Comparison of ENCODE assay signal across 1 cellular context in genomic region chr5:159209438-159210305, GRCh38.
A peak's percentile ranks its signal among the peaks of the same experiment; 100 is the strongest.
TF ChIP-seq lines count a peak whose summit lies in the region.

A gene with protein sequence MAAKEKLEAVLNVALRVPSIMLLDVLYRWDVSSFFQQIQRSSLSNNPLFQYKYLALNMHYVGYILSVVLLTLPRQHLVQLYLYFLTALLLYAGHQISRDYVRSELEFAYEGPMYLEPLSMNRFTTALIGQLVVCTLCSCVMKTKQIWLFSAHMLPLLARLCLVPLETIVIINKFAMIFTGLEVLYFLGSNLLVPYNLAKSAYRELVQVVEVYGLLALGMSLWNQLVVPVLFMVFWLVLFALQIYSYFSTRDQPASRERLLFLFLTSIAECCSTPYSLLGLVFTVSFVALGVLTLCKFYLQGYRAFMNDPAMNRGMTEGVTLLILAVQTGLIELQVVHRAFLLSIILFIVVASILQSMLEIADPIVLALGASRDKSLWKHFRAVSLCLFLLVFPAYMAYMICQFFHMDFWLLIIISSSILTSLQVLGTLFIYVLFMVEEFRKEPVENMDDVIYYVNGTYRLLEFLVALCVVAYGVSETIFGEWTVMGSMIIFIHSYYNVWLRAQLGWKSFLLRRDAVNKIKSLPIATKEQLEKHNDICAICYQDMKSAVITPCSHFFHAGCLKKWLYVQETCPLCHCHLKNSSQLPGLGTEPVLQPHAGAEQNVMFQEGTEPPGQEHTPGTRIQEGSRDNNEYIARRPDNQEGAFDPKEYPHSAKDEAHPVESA (minus strand): TSS chr5:159209553. CDS start chr5:159203617, 5,936 bp downstream.

TF ChIP-seq in HepG2, 621 proteins besides CTCF, POLR2A, EP300 and RAD21 (continued from another document and continues in another):
- TF ChIP-seq, protein P1, sequence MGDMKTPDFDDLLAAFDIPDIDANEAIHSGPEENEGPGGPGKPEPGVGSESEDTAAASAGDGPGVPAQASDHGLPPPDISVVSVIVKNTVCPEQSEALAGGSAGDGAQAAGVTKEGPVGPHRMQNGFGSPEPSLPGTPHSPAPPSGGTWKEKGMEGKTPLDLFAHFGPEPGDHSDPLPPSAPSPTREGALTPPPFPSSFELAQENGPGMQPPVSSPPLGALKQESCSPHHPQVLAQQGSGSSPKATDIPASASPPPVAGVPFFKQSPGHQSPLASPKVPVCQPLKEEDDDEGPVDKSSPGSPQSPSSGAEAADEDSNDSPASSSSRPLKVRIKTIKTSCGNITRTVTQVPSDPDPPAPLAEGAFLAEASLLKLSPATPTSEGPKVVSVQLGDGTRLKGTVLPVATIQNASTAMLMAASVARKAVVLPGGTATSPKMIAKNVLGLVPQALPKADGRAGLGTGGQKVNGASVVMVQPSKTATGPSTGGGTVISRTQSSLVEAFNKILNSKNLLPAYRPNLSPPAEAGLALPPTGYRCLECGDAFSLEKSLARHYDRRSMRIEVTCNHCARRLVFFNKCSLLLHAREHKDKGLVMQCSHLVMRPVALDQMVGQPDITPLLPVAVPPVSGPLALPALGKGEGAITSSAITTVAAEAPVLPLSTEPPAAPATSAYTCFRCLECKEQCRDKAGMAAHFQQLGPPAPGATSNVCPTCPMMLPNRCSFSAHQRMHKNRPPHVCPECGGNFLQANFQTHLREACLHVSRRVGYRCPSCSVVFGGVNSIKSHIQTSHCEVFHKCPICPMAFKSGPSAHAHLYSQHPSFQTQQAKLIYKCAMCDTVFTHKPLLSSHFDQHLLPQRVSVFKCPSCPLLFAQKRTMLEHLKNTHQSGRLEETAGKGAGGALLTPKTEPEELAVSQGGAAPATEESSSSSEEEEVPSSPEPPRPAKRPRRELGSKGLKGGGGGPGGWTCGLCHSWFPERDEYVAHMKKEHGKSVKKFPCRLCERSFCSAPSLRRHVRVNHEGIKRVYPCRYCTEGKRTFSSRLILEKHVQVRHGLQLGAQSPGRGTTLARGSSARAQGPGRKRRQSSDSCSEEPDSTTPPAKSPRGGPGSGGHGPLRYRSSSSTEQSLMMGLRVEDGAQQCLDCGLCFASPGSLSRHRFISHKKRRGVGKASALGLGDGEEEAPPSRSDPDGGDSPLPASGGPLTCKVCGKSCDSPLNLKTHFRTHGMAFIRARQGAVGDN (CRISPR knock-in tag; IDR thresholded peaks at IDR 0.05) = peak; percentile 97
- TF ChIP-seq BHLHE40 (IDR thresholded peaks at IDR 0.05; ENCODE audit: low read length) (peak; percentile 70), ZNF781 (CRISPR knock-in tag; IDR thresholded peaks at IDR 0.05; ENCODE audit: borderline replicate concordance, not compliant biosample characterization) (peak; percentile 87), ZSCAN12 (CRISPR knock-in tag; IDR thresholded peaks at IDR 0.05) (0 out of 2 replicates have a peak, but pooled peaks have one; percentile 33), ZFP90 (CRISPR knock-in tag; IDR thresholded peaks at IDR 0.05; ENCODE audit: borderline replicate concordance) (peak; percentile 77), SNAPC5 (CRISPR knock-in tag; IDR thresholded peaks at IDR 0.05; ENCODE audit: borderline replicate concordance) (0 out of 2 replicates have a peak, but pooled peaks have one; percentile 19), ZNF616 (CRISPR knock-in tag; IDR thresholded peaks at IDR 0.05; ENCODE audit: low read depth) (peak; percentile 59; the same call in 1 of the 2 replicates), ZNF670 (CRISPR knock-in tag; IDR thresholded peaks at IDR 0.05; ENCODE audit: borderline replicate concordance) (0 out of 2 replicates have a peak, but pooled peaks have one; percentile 43), GMEB2 (CRISPR knock-in tag; IDR thresholded peaks at IDR 0.05; ENCODE audit: low read depth) (no peak), NFYC (CRISPR knock-in tag; IDR thresholded peaks at IDR 0.05) (peak; percentile 28; the same call in 1 of the 2 replicates), ATF5 (CRISPR knock-in tag; IDR thresholded peaks at IDR 0.05; ENCODE audit: low read depth) (no peak), ZNF224 (CRISPR knock-in tag; IDR thresholded peaks at IDR 0.05) (0 out of 2 replicates have a peak, but pooled peaks have one; percentile 46), SNAI1 (CRISPR knock-in tag; IDR thresholded peaks at IDR 0.05; ENCODE audit: borderline replicate concordance) (peak; percentile 61; the same call in 1 of the 2 replicates), DR1 (CRISPR knock-in tag; IDR thresholded peaks at IDR 0.05) (0 out of 2 replicates have a peak, but pooled peaks have one; percentile 40), ELF1 (CRISPR knock-in tag; IDR thresholded peaks at IDR 0.05) (no peak), ARNTL (CRISPR knock-in tag; IDR thresholded peaks at IDR 0.05) (peak; percentile 76), ZNF619 (CRISPR knock-in tag; IDR thresholded peaks at IDR 0.05) (peak; percentile 76; the same call in 1 of the 2 replicates), ZNF766 (CRISPR knock-in tag; IDR thresholded peaks at IDR 0.05; ENCODE audit: borderline replicate concordance) (peak; percentile 91; the same call in 1 of the 2 replicates), RFXANK (CRISPR knock-in tag; IDR thresholded peaks at IDR 0.05) (no peak), SSRP1 (CRISPR knock-in tag; IDR thresholded peaks at IDR 0.05) (peak; percentile 50; the same call in 1 of the 2 replicates), TBX2 (CRISPR knock-in tag; IDR thresholded peaks at IDR 0.05; ENCODE audit: borderline replicate concordance) (peak; percentile 62; the same call in 1 of the 2 replicates), ZNF792 (CRISPR knock-in tag; IDR thresholded peaks at IDR 0.05) (peak; percentile 79), MED13 (CRISPR knock-in tag; IDR thresholded peaks at IDR 0.05) (0 out of 2 replicates have a peak, but pooled peaks have one; percentile 40), ZNF883 (CRISPR knock-in tag; IDR thresholded peaks at IDR 0.05; ENCODE audit: not compliant biosample characterization) (peak; percentile 50), RFX3 (CRISPR knock-in tag; IDR thresholded peaks at IDR 0.05) (no peak), ZNF430 (CRISPR knock-in tag; IDR thresholded peaks at IDR 0.05) (peak; percentile 59; the same call in 1 of the 2 replicates), DNMT3B (CRISPR knock-in tag; conservative IDR thresholded peaks at IDR 0.05) (peak; percentile 66; the same call in 1 of the 2 replicates), ZBTB38 (CRISPR knock-in tag; IDR thresholded peaks at IDR 0.05) (peak; percentile 71; the same call in 1 of the 2 replicates), ZNF558 (CRISPR knock-in tag; IDR thresholded peaks at IDR 0.05; ENCODE audit: borderline replicate concordance) (peak; percentile 81; the same call in 1 of the 2 replicates), CSRNP1 (CRISPR knock-in tag; IDR thresholded peaks at IDR 0.05) (0 out of 2 replicates have a peak, but pooled peaks have one; percentile 27), PITX1 (CRISPR knock-in tag; IDR thresholded peaks at IDR 0.05) (peak; percentile 58), ZSCAN29 (CRISPR knock-in tag; conservative IDR thresholded peaks at IDR 0.05) (peak; percentile 36; the same call in 1 of the 2 replicates), IKZF4 (CRISPR knock-in tag; IDR thresholded peaks at IDR 0.05; ENCODE audit: borderline replicate concordance, low read depth, not compliant biosample characterization) (peak; percentile 64), ZNF672 (CRISPR knock-in tag; IDR thresholded peaks at IDR 0.05) (peak; percentile 22; the same call in 1 of the 2 replicates), NAIF1 (CRISPR knock-in tag; IDR thresholded peaks at IDR 0.05; ENCODE audit: borderline replicate concordance) (no peak), ZNF329 (CRISPR knock-in tag; IDR thresholded peaks at IDR 0.05; ENCODE audit: low read depth) (0 out of 2 replicates have a peak, but pooled peaks have one; percentile 33), GABPB1 (CRISPR knock-in tag; IDR thresholded peaks at IDR 0.05) (peak; percentile 60), ZNF468 (CRISPR knock-in tag; IDR thresholded peaks at IDR 0.05) (peak; percentile 77; the same call in 1 of the 2 replicates)
- TF ChIP-seq, protein P2, sequence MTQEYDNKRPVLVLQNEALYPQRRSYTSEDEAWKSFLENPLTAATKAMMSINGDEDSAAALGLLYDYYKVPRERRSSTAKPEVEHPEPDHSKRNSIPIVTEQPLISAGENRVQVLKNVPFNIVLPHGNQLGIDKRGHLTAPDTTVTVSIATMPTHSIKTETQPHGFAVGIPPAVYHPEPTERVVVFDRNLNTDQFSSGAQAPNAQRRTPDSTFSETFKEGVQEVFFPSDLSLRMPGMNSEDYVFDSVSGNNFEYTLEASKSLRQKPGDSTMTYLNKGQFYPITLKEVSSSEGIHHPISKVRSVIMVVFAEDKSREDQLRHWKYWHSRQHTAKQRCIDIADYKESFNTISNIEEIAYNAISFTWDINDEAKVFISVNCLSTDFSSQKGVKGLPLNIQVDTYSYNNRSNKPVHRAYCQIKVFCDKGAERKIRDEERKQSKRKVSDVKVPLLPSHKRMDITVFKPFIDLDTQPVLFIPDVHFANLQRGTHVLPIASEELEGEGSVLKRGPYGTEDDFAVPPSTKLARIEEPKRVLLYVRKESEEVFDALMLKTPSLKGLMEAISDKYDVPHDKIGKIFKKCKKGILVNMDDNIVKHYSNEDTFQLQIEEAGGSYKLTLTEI (CRISPR knock-in tag; conservative IDR thresholded peaks at IDR 0.05) = no peak
- TF ChIP-seq, protein P3, sequence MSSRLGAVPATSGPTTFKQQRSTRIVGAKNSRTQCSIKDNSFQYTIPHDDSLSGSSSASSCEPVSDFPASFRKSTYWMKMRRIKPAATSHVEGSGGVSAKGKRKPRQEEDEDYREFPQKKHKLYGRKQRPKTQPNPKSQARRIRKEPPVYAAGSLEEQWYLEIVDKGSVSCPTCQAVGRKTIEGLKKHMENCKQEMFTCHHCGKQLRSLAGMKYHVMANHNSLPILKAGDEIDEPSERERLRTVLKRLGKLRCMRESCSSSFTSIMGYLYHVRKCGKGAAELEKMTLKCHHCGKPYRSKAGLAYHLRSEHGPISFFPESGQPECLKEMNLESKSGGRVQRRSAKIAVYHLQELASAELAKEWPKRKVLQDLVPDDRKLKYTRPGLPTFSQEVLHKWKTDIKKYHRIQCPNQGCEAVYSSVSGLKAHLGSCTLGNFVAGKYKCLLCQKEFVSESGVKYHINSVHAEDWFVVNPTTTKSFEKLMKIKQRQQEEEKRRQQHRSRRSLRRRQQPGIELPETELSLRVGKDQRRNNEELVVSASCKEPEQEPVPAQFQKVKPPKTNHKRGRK (CRISPR knock-in tag; IDR thresholded peaks at IDR 0.05) = no peak
- TF ChIP-seq, protein P4, sequence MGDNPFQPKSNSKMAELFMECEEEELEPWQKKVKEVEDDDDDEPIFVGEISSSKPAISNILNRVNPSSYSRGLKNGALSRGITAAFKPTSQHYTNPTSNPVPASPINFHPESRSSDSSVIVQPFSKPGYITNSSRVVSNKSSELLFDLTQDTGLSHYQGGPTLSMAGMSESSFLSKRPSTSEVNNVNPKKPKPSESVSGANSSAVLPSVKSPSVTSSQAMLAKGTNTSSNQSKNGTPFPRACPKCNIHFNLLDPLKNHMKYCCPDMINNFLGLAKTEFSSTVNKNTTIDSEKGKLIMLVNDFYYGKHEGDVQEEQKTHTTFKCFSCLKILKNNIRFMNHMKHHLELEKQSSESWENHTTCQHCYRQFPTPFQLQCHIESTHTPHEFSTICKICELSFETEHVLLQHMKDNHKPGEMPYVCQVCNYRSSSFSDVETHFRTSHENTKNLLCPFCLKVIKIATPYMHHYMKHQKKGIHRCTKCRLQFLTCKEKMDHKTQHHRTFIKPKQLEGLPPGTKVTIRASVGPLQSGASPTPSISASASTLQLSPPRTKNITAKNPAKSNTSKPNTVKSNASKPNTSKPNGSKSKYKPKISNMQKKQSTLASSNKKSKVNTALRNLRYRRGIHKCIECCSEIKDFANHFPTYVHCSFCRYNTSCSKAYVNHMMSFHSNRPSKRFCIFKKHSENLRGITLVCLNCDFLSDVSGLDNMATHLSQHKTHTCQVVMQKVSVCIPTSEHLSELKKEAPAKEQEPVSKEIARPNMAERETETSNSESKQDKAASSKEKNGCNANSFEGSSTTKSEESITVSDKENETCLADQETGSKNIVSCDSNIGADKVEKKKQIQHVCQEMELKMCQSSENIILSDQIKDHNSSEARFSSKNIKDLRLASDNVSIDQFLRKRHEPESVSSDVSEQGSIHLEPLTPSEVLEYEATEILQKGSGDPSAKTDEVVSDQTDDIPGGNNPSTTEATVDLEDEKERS (CRISPR knock-in tag; IDR thresholded peaks at IDR 0.05) = peak; percentile 75; the same call in 1 of the 2 replicates
- TF ChIP-seq, protein P5, sequence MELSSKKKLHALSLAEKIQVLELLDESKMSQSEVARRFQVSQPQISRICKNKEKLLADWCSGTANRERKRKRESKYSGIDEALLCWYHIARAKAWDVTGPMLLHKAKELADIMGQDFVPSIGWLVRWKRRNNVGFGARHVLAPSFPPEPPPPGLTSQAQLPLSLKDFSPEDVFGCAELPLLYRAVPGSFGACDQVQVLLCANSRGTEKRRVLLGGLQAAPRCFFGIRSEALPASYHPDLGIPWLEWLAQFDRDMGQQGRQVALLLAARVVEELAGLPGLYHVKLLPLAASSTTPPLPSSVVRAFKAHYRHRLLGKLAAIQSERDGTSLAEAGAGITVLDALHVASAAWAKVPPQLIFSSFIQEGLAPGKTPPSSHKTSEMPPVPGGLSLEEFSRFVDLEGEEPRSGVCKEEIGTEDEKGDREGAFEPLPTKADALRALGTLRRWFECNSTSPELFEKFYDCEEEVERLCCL (CRISPR knock-in tag; IDR thresholded peaks at IDR 0.05; ENCODE audit: borderline replicate concordance) = 0 out of 2 replicates have a peak, but pooled peaks have one; percentile 55
